In the genomic region with DNA sequence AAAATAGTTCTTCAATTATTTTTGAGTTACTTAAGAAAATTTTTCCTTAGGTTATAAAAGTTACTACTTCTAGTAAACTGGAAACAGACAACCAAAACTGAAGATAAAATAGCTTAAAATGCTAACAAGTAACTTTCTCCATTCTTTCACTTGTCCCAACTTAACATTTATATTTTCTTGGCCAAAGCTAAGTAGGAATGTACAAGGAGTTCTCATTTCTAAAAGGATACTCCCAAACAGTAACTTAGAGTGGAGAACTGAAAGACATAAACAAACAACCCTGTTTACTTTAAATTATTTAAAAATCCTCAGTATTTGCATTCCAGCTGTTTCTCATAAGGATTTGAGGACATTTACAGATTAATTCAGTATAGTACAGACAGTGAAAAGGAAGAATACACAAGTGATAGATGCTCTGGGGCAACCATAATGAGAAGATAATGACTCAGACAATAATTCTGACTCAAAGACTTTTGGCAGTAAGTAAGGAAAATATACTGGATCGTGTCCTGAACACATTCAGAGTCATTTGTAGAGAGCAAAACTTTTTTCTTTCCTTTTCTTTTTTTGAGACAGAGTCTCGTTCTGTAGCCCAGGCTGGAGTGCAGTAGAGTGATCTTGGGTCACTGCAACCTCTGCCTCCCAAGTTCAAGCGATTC, we compare ENCODE assay signal across 13 cellular contexts. TPM values are rescaled to one million over a fixed set of nuclear protein-coding genes. Genes with fewer than 3 reads are reported as not detected.
DNase-seq lines count a peak whose midpoint lies in the region; ATAC-seq, FAIRE-seq and TF ChIP-seq lines count a peak whose summit lies in the region.
"Had no signal": no experiment of that assay in that cellular context is flagged by ENCODE, and none has a peak within 500 bp of the region (broad histone marks: within the 10 kb centered on the region; RNA-seq: fewer than 3 reads in every experiment).

No MANE protein-coding gene starts in this region.

- DNase-seq in HT1080 (ENCODE audit: low read depth) (peak; percentile 71), bronchial epithelial cell (ENCODE audit: low read depth) (peak; percentile 78), right cardiac atrium (peak in 1 of 3 donors; percentile 38), stromal cell of bone marrow (ENCODE audit: low read depth) (peak; percentile 78), NCI-H187 (lab: John Stamatoyannopoulos, UW) (no peak), kidney (no peak)
- DNase-seq: activated CD4-positive, alpha-beta T cell treated with anti-CD3 and anti-CD28 coated beads, Interleukin-2, amount 50 U/mL, for 48 hours; effector memory CD8-positive, alpha-beta T cell; left colon; NCI-H345 had no signal

- H3K9me3 ChIP-seq in right cardiac atrium (ENCODE audit: control insufficient read depth, low read length) = no peaks in the 10 kb centered on the region
- no peaks in the 10 kb centered on the region for H3K9me3 ChIP-seq in kidney (ENCODE audit: control insufficient read depth in 1 of 2, low read length in 2 of 2)

- TF ChIP-seq CTCF in bronchial epithelial cell (IDR thresholded peaks at IDR 0.05; ENCODE audit: insufficient read depth, low read length, severe bottlenecking) (no peak), kidney (IDR thresholded peaks at IDR 0.05; ENCODE audit: borderline replicate concordance, extremely low read depth, insufficient read depth) (no peak)

- 57% methylated on average over 3 of the region's 3 CpGs for WGBS in right cardiac atrium

- H3K27ac ChIP-seq in right cardiac atrium (ENCODE audit: low read length) (peak overlapping the region; percentile 68), kidney (ENCODE audit: low read depth in 2 of 2, low read length in 2 of 2) (no peak overlapping the region)

- H3K36me3 ChIP-seq in bronchial epithelial cell (ENCODE audit: control insufficient read depth, insufficient read depth, low read length) (peaks cover 2% of the 10 kb centered on the region), kidney (ENCODE audit: control insufficient read depth in 1 of 2, insufficient read depth in 2 of 2, low read length in 2 of 2) (no peaks in the 10 kb centered on the region)

- ATAC-seq in right cardiac atrium (peak; percentile 77), GM18520 (IDR thresholded peaks at IDR 0.05; ENCODE audit: unreplicated experiment) (no peak), HG03139 (IDR thresholded peaks at IDR 0.05; ENCODE audit: unreplicated experiment) (no peak)
- ATAC-seq: effector memory CD8-positive, alpha-beta T cell; GM23338 had no signal

- no peak overlapping the region for H3K4me3 ChIP-seq in bronchial epithelial cell (ENCODE audit: low read depth, low read length)
- H3K4me3 ChIP-seq in right cardiac atrium (ENCODE audit: low read length) = no peak overlapping the region
- no peak overlapping the region for H3K4me3 ChIP-seq in kidney (ENCODE audit: low read length in 2 of 2)
- H3K4me3 ChIP-seq: GM23338 had no signal

- H3K9ac ChIP-seq in kidney (ENCODE audit: low read length in 2 of 2) = no peak overlapping the region

- FAIRE-seq in bronchial epithelial cell (lab: Jason Lieb, UNC) (no peak), kidney (lab: Jason Lieb, UNC) (no peak)

- intact Hi-C loops in right cardiac atrium (cut with DNase I) (no loop called here), kidney (cut with DNase I) (no loop called here)

- H3K4me1 ChIP-seq in right cardiac atrium (ENCODE audit: control insufficient read depth, insufficient read depth, low read length) (no peaks in the 10 kb centered on the region), kidney (ENCODE audit: control insufficient read depth in 1 of 2, insufficient read depth in 1 of 2, low read depth in 1 of 2, low read length in 2 of 2) (no peaks in the 10 kb centered on the region)

- H3K27me3 ChIP-seq in bronchial epithelial cell (ENCODE audit: control insufficient read depth, insufficient read depth, low read length) = no peaks in the 10 kb centered on the region
- H3K27me3 ChIP-seq in right cardiac atrium (ENCODE audit: control insufficient read depth, insufficient read depth) = no peaks in the 10 kb centered on the region

RNA-seq across cellular contexts. Expression of a gene that starts 29.2 kb away (rescaled TPM):
- total RNA-seq in HT1080 (2014; rRNA removed; shearing (Covaris generic)) = 3,876 and 3,948 TPM in 2 replicates
- 3,764 and 3,966 TPM in 2 replicates for polyA plus RNA-seq in HT1080 (2015; cell fraction: cytosol; rRNA removed)
- polyA plus RNA-seq in HT1080 (2015; cell fraction: nucleus; rRNA removed) = 5,018 and 5,424 TPM in 2 replicates
- total RNA-seq in bronchial epithelial cell = 4,627 and 5,325 TPM in 2 replicates
- total RNA-seq in right cardiac atrium = 100 to 1,000 TPM; 126 to 293 (median 224) TPM
- 240 TPM for polyA plus RNA-seq in right cardiac atrium
- 867 TPM for total RNA-seq in kidney
- 383 TPM for polyA plus RNA-seq in kidney (ENCODE audit: insufficient read depth, low read depth, low replicate concordance)

RNA-seq across cellular contexts. Expression of a gene that starts 51.9 kb away (rescaled TPM):
- 13.5 and 17.0 TPM in 2 replicates for total RNA-seq in HT1080 (2014; rRNA removed; shearing (Covaris generic))
- polyA plus RNA-seq in HT1080 (2015; cell fraction: cytosol; rRNA removed) = 31.6 and 31.9 TPM in 2 replicates
- 55.3 and 60.4 TPM in 2 replicates for polyA plus RNA-seq in HT1080 (2015; cell fraction: nucleus; rRNA removed)
- total RNA-seq in bronchial epithelial cell (22.6 and 29.4 TPM in 2 replicates), right cardiac atrium (10 to 100 TPM; 27.4 to 31.3 (median 30.1) TPM), kidney (61.4 TPM)
- polyA plus RNA-seq in right cardiac atrium (11.0 TPM), kidney (ENCODE audit: insufficient read depth, low read depth, low replicate concordance) (16.4 TPM)

Comparison
In these comparisons a context has a peak if more than half of its experiments do, and no peak if none do; other contexts are left out.
1. DNase-seq: peak in HT1080 (single experiment), bronchial epithelial cell (single experiment) and stromal cell of bone marrow (single experiment); none in NCI-H187 (0 of 2) and kidney (single experiment).
2. ATAC-seq: peak in right cardiac atrium (2 of 2); none in GM18520 (single experiment) and HG03139 (single experiment).